2 cellular contexts compared by ENCODE assay signal in genomic region chr22:39574779-39575551, GRCh38.
TF ChIP-seq lines count a peak whose summit lies in the region.

No MANE protein-coding gene starts in this region.

TF ChIP-seq in IMR-90, 13 proteins besides CTCF, POLR2A, EP300 and RAD21:
- TF ChIP-seq MXI1 (IDR thresholded peaks at IDR 0.05; ENCODE audit: borderline replicate concordance, low read depth, low read length) (0 out of 2 replicates have a peak, but pooled peaks have one; percentile 44), NFE2L2 (IDR thresholded peaks at IDR 0.05; ENCODE audit: low read depth, low read length) (peak; percentile 59; the same call in 1 of the 2 replicates), MAFK (IDR thresholded peaks at IDR 0.05; ENCODE audit: low read depth, low read length) (peak; percentile 54; the same call in 1 of the 2 replicates), FOS (IDR thresholded peaks at IDR 0.05; ENCODE audit: low read depth, low read length) (peak; percentile 95), USF2 (IDR thresholded peaks at IDR 0.05; ENCODE audit: low read depth, low read length) (peak; percentile 16; the same call in 1 of the 2 replicates), RCOR1 (IDR thresholded peaks at IDR 0.05; ENCODE audit: insufficient replicate concordance, low read length) (no peak), CHD1 (IDR thresholded peaks at IDR 0.05; ENCODE audit: low read depth, low read length) (no peak), CEBPB (IDR thresholded peaks at IDR 0.05; ENCODE audit: low read depth, low read length) (no peak), ELK1 (IDR thresholded peaks at IDR 0.05; ENCODE audit: borderline replicate concordance, low read depth, low read length) (no peak), BHLHE40 (IDR thresholded peaks at IDR 0.05; ENCODE audit: low read depth, low read length) (no peak), MAZ (IDR thresholded peaks at IDR 0.05; ENCODE audit: borderline replicate concordance, low read depth, low read length) (no peak; the same call in 1 of the 2 replicates), RFX5 (IDR thresholded peaks at IDR 0.05; ENCODE audit: low read depth, low read length) (no peak), SMC3 (IDR thresholded peaks at IDR 0.05; ENCODE audit: low read depth, low read length) (no peak)
TF ChIP-seq in IMR-90: peak in this region for 5.

TF ChIP-seq in K562, 482 proteins besides CTCF, POLR2A, EP300 and RAD21 (continues in another document):
- no peak for TF ChIP-seq ZNF124 (CRISPR knock-in tag; IDR thresholded peaks at IDR 0.05)
- TF ChIP-seq CREB1 (IDR thresholded peaks at IDR 0.05) = no peak
- no peak for TF ChIP-seq CREB1 (CRISPR knock-in tag; IDR thresholded peaks at IDR 0.05)
- peak; percentile 87 for TF ChIP-seq ATF3 (IDR thresholded peaks at IDR 0.05)
- no peak for TF ChIP-seq ATF3 (CRISPR knock-in tag; conservative IDR thresholded peaks at IDR 0.05)
- no peak for TF ChIP-seq ZNF146 (CRISPR knock-in tag; IDR thresholded peaks at IDR 0.05; ENCODE audit: unreplicated experiment)
- TF ChIP-seq PRPF4 (IDR thresholded peaks at IDR 0.05; ENCODE audit: insufficient read depth, low read depth, low read length, poor library complexity, severe bottlenecking) = no peak
- TF ChIP-seq RBM34 (IDR thresholded peaks at IDR 0.05; ENCODE audit: borderline replicate concordance, insufficient read depth, low read length) = no peak
- no peak for TF ChIP-seq PPARD (CRISPR knock-in tag; IDR thresholded peaks at IDR 0.05)
- no peak for TF ChIP-seq HDAC3 (IDR thresholded peaks at IDR 0.05; ENCODE audit: borderline replicate concordance, partially characterized antibody)
- TF ChIP-seq ZC3H4 (CRISPR knock-in tag; IDR thresholded peaks at IDR 0.05; ENCODE audit: borderline replicate concordance) = no peak
- peak; percentile 97 for TF ChIP-seq ZNF263 (CRISPR knock-in tag; IDR thresholded peaks at IDR 0.05; ENCODE audit: borderline replicate concordance)
- TF ChIP-seq MTA2 (IDR thresholded peaks at IDR 0.05; ENCODE audit: low read depth) = no peak
- TF ChIP-seq E2F1 (CRISPR knock-in tag; IDR thresholded peaks at IDR 0.05) = no peak
- TF ChIP-seq CREB3 (tag; conservative IDR thresholded peaks at IDR 0.05; ENCODE audit: low read depth) = no peak
- 0 out of 2 replicates have a peak, but pooled peaks have one; percentile 22 for TF ChIP-seq MYNN (IDR thresholded peaks at IDR 0.05)
- TF ChIP-seq MYNN (CRISPR knock-in tag; IDR thresholded peaks at IDR 0.05) = no peak
- TF ChIP-seq LCOR (CRISPR knock-in tag; IDR thresholded peaks at IDR 0.05) = no peak
- no peak for TF ChIP-seq ZNF395 (CRISPR knock-in tag; IDR thresholded peaks at IDR 0.05)
- TF ChIP-seq SMAD4 (CRISPR knock-in tag; conservative IDR thresholded peaks at IDR 0.05) = no peak
- TF ChIP-seq CHCHD3 (CRISPR knock-in tag; IDR thresholded peaks at IDR 0.05) = no peak
- TF ChIP-seq ZNF232 (CRISPR knock-in tag; IDR thresholded peaks at IDR 0.05) = no peak
- no peak for TF ChIP-seq HLTF (IDR thresholded peaks at IDR 0.05)
- no peak for TF ChIP-seq STAT5B (CRISPR knock-in tag; IDR thresholded peaks at IDR 0.05)
- no peak for TF ChIP-seq ZBED1 (IDR thresholded peaks at IDR 0.05)
- TF ChIP-seq SMARCC2 (IDR thresholded peaks at IDR 0.05; ENCODE audit: low read depth) = peak; percentile 66; the same call in 1 of the 2 replicates
- TF ChIP-seq THRA (IDR thresholded peaks at IDR 0.05) = no peak
- no peak for TF ChIP-seq FOXP1 (CRISPR knock-in tag; IDR thresholded peaks at IDR 0.05)
- peak; percentile 61 for TF ChIP-seq FOS (IDR thresholded peaks at IDR 0.05; ENCODE audit: extremely low read depth, insufficient read length)
- TF ChIP-seq MAFF (IDR thresholded peaks at IDR 0.05; ENCODE audit: low read length) = peak; percentile 55
- no peak for TF ChIP-seq SNAPC5 (CRISPR knock-in tag; IDR thresholded peaks at IDR 0.05)
- TF ChIP-seq HOMEZ (CRISPR knock-in tag; IDR thresholded peaks at IDR 0.05) = no peak
- no peak for TF ChIP-seq ZFPM2 (CRISPR knock-in tag; IDR thresholded peaks at IDR 0.05)
- no peak for TF ChIP-seq HNRNPH1 (optimal IDR thresholded peaks at IDR 0.05; ENCODE audit: low read depth, low read length)
- no peak for TF ChIP-seq CCNT2 (IDR thresholded peaks at IDR 0.05; ENCODE audit: borderline replicate concordance, extremely low read depth, insufficient read length, low read depth, low read length)
- TF ChIP-seq THRAP3 (IDR thresholded peaks at IDR 0.05; ENCODE audit: borderline replicate concordance) = no peak
- no peak for TF ChIP-seq MTF1 (CRISPR knock-in tag; IDR thresholded peaks at IDR 0.05; ENCODE audit: borderline replicate concordance)
- TF ChIP-seq RBM14 (IDR thresholded peaks at IDR 0.05; ENCODE audit: borderline replicate concordance, insufficient read depth, low read depth, low read length) = no peak
- TF ChIP-seq ATF7 (IDR thresholded peaks at IDR 0.05) = no peak
- TF ChIP-seq ZNF224 (CRISPR knock-in tag; IDR thresholded peaks at IDR 0.05) = no peak
- no peak for TF ChIP-seq ZNF23 (CRISPR knock-in tag; IDR thresholded peaks at IDR 0.05)
- no peak for TF ChIP-seq STAT6 (CRISPR knock-in tag; IDR thresholded peaks at IDR 0.05)
- TF ChIP-seq ZNF165 (CRISPR knock-in tag; IDR thresholded peaks at IDR 0.05; ENCODE audit: borderline replicate concordance) = no peak
- TF ChIP-seq ZBTB43 (CRISPR knock-in tag; IDR thresholded peaks at IDR 0.05) = no peak
- TF ChIP-seq SIN3B (IDR thresholded peaks at IDR 0.05; ENCODE audit: low read depth) = no peak
- TF ChIP-seq SIX5 (IDR thresholded peaks at IDR 0.05; ENCODE audit: borderline replicate concordance in 1 of 2, insufficient read depth in 1 of 2, low read depth in 1 of 2, low read length in 2 of 2) = no peak
- no peak for TF ChIP-seq TAF9B (IDR thresholded peaks at IDR 0.05; ENCODE audit: partially characterized antibody)
- no peak for TF ChIP-seq HMG20A (CRISPR knock-in tag; conservative IDR thresholded peaks at IDR 0.05)
- no peak for TF ChIP-seq BHLHE40 (IDR thresholded peaks at IDR 0.05; ENCODE audit: low read length)
- TF ChIP-seq ETS2 (tag; IDR thresholded peaks at IDR 0.05; ENCODE audit: borderline replicate concordance, poor library complexity, severe bottlenecking) = no peak
- 0 out of 2 replicates have a peak, but pooled peaks have one; percentile 12 for TF ChIP-seq ESRRA (IDR thresholded peaks at IDR 0.05; ENCODE audit: borderline replicate concordance, low read depth)
- peak; percentile 80 for TF ChIP-seq ARID1B (IDR thresholded peaks at IDR 0.05)
- peak; percentile 68 for TF ChIP-seq NFE2 (IDR thresholded peaks at IDR 0.05; ENCODE audit: low read depth)
- TF ChIP-seq SMARCE1 (IDR thresholded peaks at IDR 0.05) = peak; percentile 83
- peak; percentile 93 for TF ChIP-seq FOSL1 (tag; conservative IDR thresholded peaks at IDR 0.05)
- no peak for TF ChIP-seq ZNF384 (IDR thresholded peaks at IDR 0.05; ENCODE audit: low read depth, low read length)
- TF ChIP-seq CHD4 (IDR thresholded peaks at IDR 0.05; ENCODE audit: insufficient read depth, insufficient replicate concordance, low read depth, low read length, poor library complexity, severe bottlenecking) = no peak
- TF ChIP-seq ZNF253 (CRISPR knock-in tag; conservative IDR thresholded peaks at IDR 0.05) = no peak
- TF ChIP-seq JUN (IDR thresholded peaks at IDR 0.05; ENCODE audit: borderline replicate concordance, low read depth, low read length) = peak; percentile 79; the same call in 1 of the 2 replicates
- TF ChIP-seq JUN (CRISPR knock-in tag; IDR thresholded peaks at IDR 0.05; ENCODE audit: borderline replicate concordance) = no peak
- TF ChIP-seq ZNF668 (CRISPR knock-in tag; IDR thresholded peaks at IDR 0.05) = no peak
- no peak for TF ChIP-seq FOXA3 (CRISPR knock-in tag; conservative IDR thresholded peaks at IDR 0.05 in 1 of 2, IDR thresholded peaks at IDR 0.05 in 1 of 2)
- TF ChIP-seq YY1 (IDR thresholded peaks at IDR 0.05; ENCODE audit: borderline replicate concordance in 1 of 3, control insufficient read depth in 1 of 3, extremely low read depth in 1 of 3, insufficient read depth in 3 of 3, insufficient read length in 1 of 3, insufficient replicate concordance in 2 of 3, low read depth in 1 of 3, low read length in 2 of 3) = no peak
- TF ChIP-seq MAFG (tag; conservative IDR thresholded peaks at IDR 0.05) = peak; percentile 45
